In genomic region chr5:138752951-138753793, GRCh38 we compare ENCODE assay signal across 8 cellular contexts. TPM values are rescaled to one million over a fixed set of nuclear protein-coding genes. Genes with fewer than 3 reads are reported as not detected.
DNase-seq lines count a peak whose midpoint lies in the region; ATAC-seq and TF ChIP-seq lines count a peak whose summit lies in the region.

CTNNA1 (plus strand) TSS chr5:138753425; CDS start chr5:138781925, 28,500 bp downstream.

- H3K4me3 Mint-ChIP-seq in activated T-helper 1 cell treated with anti-CD3 and anti-CD28 coated beads, Interleukin-12 subunit alpha, Interleukin-12 subunit beta, Interleukin-2, Interleukin-4 antibody, amounts not matched to agents 30 ng/mL and 10 ng/mL and 1 ng/mL, durations not matched to agents 14 hours and 24 hours and 36 hours: peak within 1 kb of the TSS; percentile 86
- peak within 1 kb of the TSS; percentile 71 to 89 (median 82) for H3K4me3 Mint-ChIP-seq in naive thymus-derived CD8-positive, alpha-beta T cell
- H3K4me3 Mint-ChIP-seq in stimulated activated naive B cell treated with anti-CD40 and anti-IgM and Interleukin-4, amounts not matched to agents 10 μg/mL and 1 μg/mL and 100 μg/mL, for 72 hours: peak within 1 kb of the TSS; percentile 83 to 86

- peak within 1 kb of the TSS; percentile 94 for H3K4me2 ChIP-seq in fibroblast of lung (ENCODE audit: extremely low read depth, insufficient read depth, low read length)

- POLR2A ChIA-PET in naive thymus-derived CD8-positive, alpha-beta T cell (lab: Charles Lee): interaction anchor here (1.1 kb wide), 1 partner anchor 9 kb away, joined by 4 read pairs; no protein-coding TSS in a partner anchor

- peak within 1 kb of the TSS; percentile 93 for H3K27ac ChIP-seq in fibroblast of lung (ENCODE audit: insufficient read depth, low read length)

- peaks cover 8% of the 10 kb centered on the region for H3K36me3 Mint-ChIP-seq in activated T-helper 1 cell treated with anti-CD3 and anti-CD28 coated beads, Interleukin-12 subunit alpha, Interleukin-12 subunit beta, Interleukin-2, Interleukin-4 antibody, amounts not matched to agents 30 ng/mL and 10 ng/mL and 1 ng/mL, durations not matched to agents 14 hours and 24 hours and 36 hours (ENCODE audit: low read depth)
- H3K36me3 Mint-ChIP-seq in naive thymus-derived CD8-positive, alpha-beta T cell: peaks cover 3 to 14% (median 5%) of the 10 kb centered on the region in 3 donors
- H3K36me3 Mint-ChIP-seq in stimulated activated naive B cell treated with anti-CD40 and anti-IgM and Interleukin-4, amounts not matched to agents 10 μg/mL and 1 μg/mL and 100 μg/mL, for 72 hours: peaks cover 26 to 35% of the 10 kb centered on the region in 2 donors

- no peaks in the 10 kb centered on the region for H3K9me3 ChIP-seq in fibroblast of lung (ENCODE audit: control insufficient read depth, insufficient read depth, low read depth, low read length)

- peaks cover 45% of the 10 kb centered on the region for H3K79me2 ChIP-seq in fibroblast of lung (ENCODE audit: control insufficient read depth, insufficient read depth, low read length)

- intact Hi-C loops in activated T-helper 1 cell treated with anti-CD3 and anti-CD28 coated beads, Interleukin-12 subunit alpha, Interleukin-12 subunit beta, Interleukin-2, Interleukin-4 antibody, amounts not matched to agents 30 ng/mL and 10 ng/mL and 1 ng/mL, durations not matched to agents 14 hours and 24 hours and 36 hours (cut with micrococcal nuclease): loop anchor here (1.0 to 5.0 kb wide), 4 partner anchors 15 to 519 kb away; partner anchors contain the start of gene HSPA9

- H3K4me1 Mint-ChIP-seq in activated T-helper 1 cell treated with anti-CD3 and anti-CD28 coated beads, Interleukin-12 subunit alpha, Interleukin-12 subunit beta, Interleukin-2, Interleukin-4 antibody, amounts not matched to agents 30 ng/mL and 10 ng/mL and 1 ng/mL, durations not matched to agents 14 hours and 24 hours and 36 hours (ENCODE audit: low read depth): peaks cover 37% of the 10 kb centered on the region
- H3K4me1 Mint-ChIP-seq in naive thymus-derived CD8-positive, alpha-beta T cell: peaks cover 7 to 18% (median 10%) of the 10 kb centered on the region in 4 donors
- H3K4me1 Mint-ChIP-seq in stimulated activated naive B cell treated with anti-CD40 and anti-IgM and Interleukin-4, amounts not matched to agents 10 μg/mL and 1 μg/mL and 100 μg/mL, for 72 hours: peaks cover 29 to 51% of the 10 kb centered on the region in 2 donors

- H2AFZ ChIP-seq in fibroblast of lung (ENCODE audit: low read length): peak within 1 kb of the TSS; percentile 55

- H3K4me3 ChIP-seq in fibroblast of lung (replicated peaks in 1 of 4; ENCODE audit: control extremely low read depth in 1 of 4, insufficient read depth in 1 of 4, low read depth in 3 of 4, low read length in 4 of 4): peak within 1 kb of the TSS; percentile 65 to 93 (median 86)

- peak within 1 kb of the TSS; percentile 56 for H3K27ac Mint-ChIP-seq in activated T-helper 1 cell treated with anti-CD3 and anti-CD28 coated beads, Interleukin-12 subunit alpha, Interleukin-12 subunit beta, Interleukin-2, Interleukin-4 antibody, amounts not matched to agents 30 ng/mL and 10 ng/mL and 1 ng/mL, durations not matched to agents 14 hours and 24 hours and 36 hours
- H3K27ac Mint-ChIP-seq in naive thymus-derived CD8-positive, alpha-beta T cell: peak within 1 kb of the TSS in 2 of 10 donors; percentile 1 to 64
- peak within 1 kb of the TSS; percentile 81 for H3K27ac Mint-ChIP-seq in stimulated activated naive B cell treated with anti-CD40 and anti-IgM and Interleukin-4, amounts not matched to agents 10 μg/mL and 1 μg/mL and 100 μg/mL, for 72 hours

- no peaks in the 10 kb centered on the region for H3K27me3 ChIP-seq in fibroblast of lung (ENCODE audit: control insufficient read depth, insufficient read depth, low read length)

- peaks cover 8% of the 10 kb centered on the region for H3K9me3 Mint-ChIP-seq in activated T-helper 1 cell treated with anti-CD3 and anti-CD28 coated beads, Interleukin-12 subunit alpha, Interleukin-12 subunit beta, Interleukin-2, Interleukin-4 antibody, amounts not matched to agents 30 ng/mL and 10 ng/mL and 1 ng/mL, durations not matched to agents 14 hours and 24 hours and 36 hours
- peaks cover 0 to 25% (median 2%) of the 10 kb centered on the region in 9 donors for H3K9me3 Mint-ChIP-seq in naive thymus-derived CD8-positive, alpha-beta T cell
- peaks cover 5 to 8% of the 10 kb centered on the region in 2 donors for H3K9me3 Mint-ChIP-seq in stimulated activated naive B cell treated with anti-CD40 and anti-IgM and Interleukin-4, amounts not matched to agents 10 μg/mL and 1 μg/mL and 100 μg/mL, for 72 hours

- H4K20me1 ChIP-seq in fibroblast of lung (ENCODE audit: control insufficient read depth, extremely low read depth, insufficient read depth, low read length): no peaks in the 10 kb centered on the region

- H3K36me3 ChIP-seq in fibroblast of lung (ENCODE audit: control insufficient read depth, insufficient read depth, low read length): peaks cover 2% of the 10 kb centered on the region

- no peaks in the 10 kb centered on the region for H3K4me1 ChIP-seq in fibroblast of lung (ENCODE audit: control insufficient read depth, extremely low read depth, insufficient read depth, low read length)

- H3K9ac ChIP-seq in fibroblast of lung (ENCODE audit: insufficient read depth, low read length): peak within 1 kb of the TSS; percentile 94

- DNase-seq in SIG-M5 treated with dmso at 0.1 percent for 504 hours (lab: John Stamatoyannopoulos, UW; ENCODE audit: unreplicated experiment) (peak; percentile 65), SIG-M5 (lab: John Stamatoyannopoulos, UW) (no peak), fibroblast of lung (ENCODE audit: low read depth in 2 of 2) (peak; percentile 60 to 67)
- DNase-seq in activated T-helper 1 cell treated with anti-CD3 and anti-CD28 coated beads, Interleukin-12 subunit alpha, Interleukin-12 subunit beta, Interleukin-2, Interleukin-4 antibody, amounts not matched to agents 30 ng/mL and 10 ng/mL and 1 ng/mL, durations not matched to agents 14 hours and 24 hours and 36 hours (ENCODE audit: low spot score): peak; percentile 48
- peak in 7 of 10 donors; percentile 5 to 38 (median 16) for DNase-seq in naive thymus-derived CD8-positive, alpha-beta T cell
- peak; percentile 50 for DNase-seq in stimulated activated naive B cell treated with anti-CD40 and anti-IgM and Interleukin-4, amounts not matched to agents 10 μg/mL and 1 μg/mL and 100 μg/mL, for 72 hours

- ATAC-seq in HG03432 (IDR thresholded peaks at IDR 0.05; ENCODE audit: unreplicated experiment): peak; percentile 55
- ATAC-seq in naive thymus-derived CD8-positive, alpha-beta T cell: peak; percentile 72
- ATAC-seq in stimulated activated naive B cell treated with anti-CD40 and anti-IgM and Interleukin-4, amounts not matched to agents 10 μg/mL and 1 μg/mL and 100 μg/mL, for 72 hours (replicated peaks): peak; percentile 44 to 58

- TF ChIP-seq CTCF in fibroblast of lung (conservative IDR thresholded peaks at IDR 0.05 in 1 of 2, IDR thresholded peaks at IDR 0.05 in 1 of 2; ENCODE audit: low read depth in 1 of 2, low read length in 2 of 2): no peak

- peaks cover 22% of the 10 kb centered on the region for H3K27me3 Mint-ChIP-seq in activated T-helper 1 cell treated with anti-CD3 and anti-CD28 coated beads, Interleukin-12 subunit alpha, Interleukin-12 subunit beta, Interleukin-2, Interleukin-4 antibody, amounts not matched to agents 30 ng/mL and 10 ng/mL and 1 ng/mL, durations not matched to agents 14 hours and 24 hours and 36 hours (ENCODE audit: insufficient read depth)
- peaks cover 34 to 82% (median 46%) of the 10 kb centered on the region in 5 donors for H3K27me3 Mint-ChIP-seq in naive thymus-derived CD8-positive, alpha-beta T cell
- H3K27me3 Mint-ChIP-seq in stimulated activated naive B cell treated with anti-CD40 and anti-IgM and Interleukin-4, amounts not matched to agents 10 μg/mL and 1 μg/mL and 100 μg/mL, for 72 hours: no peaks in the 10 kb centered on the region

TF ChIP-seq in PFSK-1, 5 proteins besides CTCF, POLR2A, EP300 and RAD21 (continues in another document):
- TF ChIP-seq POLR2AphosphoS5 (IDR thresholded peaks at IDR 0.05; ENCODE audit: low read depth, low read length): peak; percentile 79; the same call in 1 of the 2 replicates
- TF ChIP-seq FOXP2 (optimal IDR thresholded peaks at IDR 0.05; ENCODE audit: borderline replicate concordance, extremely low read depth, extremely low read length, insufficient read depth): peak; percentile 54

RNA-seq across cellular contexts. Expression of gene CTNNA1, which starts in this region (rescaled TPM):
- 502 TPM for polyA plus RNA-seq in PFSK-1 (2012; ENCODE audit: insufficient read length, low read depth)
- total RNA-seq in activated T-helper 1 cell treated with anti-CD3 and anti-CD28 coated beads, Interleukin-12 subunit alpha, Interleukin-12 subunit beta, Interleukin-2, Interleukin-4 antibody, amounts not matched to agents 30 ng/mL and 10 ng/mL and 1 ng/mL, durations not matched to agents 14 hours and 24 hours and 36 hours: 56.6 and 58.0 TPM in 2 replicates
- total RNA-seq in fibroblast of lung: 421 and 557 TPM in 2 replicates
- polyA plus RNA-seq in fibroblast of lung: 181 and 204 TPM in 2 replicates
- polyA plus RNA-seq in fibroblast of lung (2012): 277 and 283 TPM in 2 replicates
- polyA minus RNA-seq in fibroblast of lung (ENCODE audit: low replicate concordance): 382 and 541 TPM in 2 replicates
- 1 to 10 TPM; 5.1 to 5.7 TPM for total RNA-seq in naive thymus-derived CD8-positive, alpha-beta T cell
- 1 to 10 TPM in 1 of 3 donors, under 1 TPM in 1, not detected in 1; 0.34 to 2.8 TPM for polyA plus RNA-seq in naive thymus-derived CD8-positive, alpha-beta T cell

Comparison
In these comparisons a context has a peak if more than half of its experiments do, and no peak if none do; other contexts are left out.
1. RNA of gene CTNNA1 (polyA plus RNA-seq): 181 to 283 TPM in fibroblast of lung; 0.34 to 2.8 TPM in naive thymus-derived CD8-positive, alpha-beta T cell; every median in the first group is over 10 times any median in the second.
2. Peak in every context shown above with its lines, with median percentiles within 50 percentile points of each other: ATAC-seq and H3K4me3 Mint-ChIP-seq.